In the genomic region with DNA sequence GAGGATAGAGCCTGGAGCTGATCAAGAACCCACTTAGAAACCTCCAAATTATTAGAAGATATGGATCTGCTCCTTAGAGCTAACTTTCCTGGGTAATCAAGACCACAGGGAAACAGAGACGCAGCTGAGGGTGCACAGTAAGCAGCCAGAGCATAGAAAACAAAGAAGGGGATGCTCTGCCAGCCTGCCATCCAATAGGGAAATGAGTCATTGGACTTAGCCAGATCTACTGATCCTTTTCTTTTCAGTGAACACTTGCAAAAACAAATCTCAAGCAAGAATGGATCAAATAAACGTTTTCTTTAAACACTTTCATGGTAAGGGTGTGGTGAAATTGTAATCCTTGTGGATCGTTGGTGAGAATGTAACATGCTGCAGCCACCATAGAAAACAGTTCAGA, we compare ENCODE assay signal across 1 cellular context.
TF ChIP-seq lines count a peak whose summit lies in the region.

No MANE protein-coding gene starts in this region.

TF ChIP-seq in SK-N-SH, 30 proteins besides CTCF, POLR2A, EP300 and RAD21 (continued from another document):
- TF ChIP-seq, protein P1, sequence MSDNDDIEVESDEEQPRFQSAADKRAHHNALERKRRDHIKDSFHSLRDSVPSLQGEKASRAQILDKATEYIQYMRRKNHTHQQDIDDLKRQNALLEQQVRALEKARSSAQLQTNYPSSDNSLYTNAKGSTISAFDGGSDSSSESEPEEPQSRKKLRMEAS (IDR thresholded peaks at IDR 0.05; ENCODE audit: low read depth), result no peak
- no peak for TF ChIP-seq RCOR1 (IDR thresholded peaks at IDR 0.05; ENCODE audit: low read length)
